ENCODE assay signal across 8 cellular contexts in the genomic region with DNA sequence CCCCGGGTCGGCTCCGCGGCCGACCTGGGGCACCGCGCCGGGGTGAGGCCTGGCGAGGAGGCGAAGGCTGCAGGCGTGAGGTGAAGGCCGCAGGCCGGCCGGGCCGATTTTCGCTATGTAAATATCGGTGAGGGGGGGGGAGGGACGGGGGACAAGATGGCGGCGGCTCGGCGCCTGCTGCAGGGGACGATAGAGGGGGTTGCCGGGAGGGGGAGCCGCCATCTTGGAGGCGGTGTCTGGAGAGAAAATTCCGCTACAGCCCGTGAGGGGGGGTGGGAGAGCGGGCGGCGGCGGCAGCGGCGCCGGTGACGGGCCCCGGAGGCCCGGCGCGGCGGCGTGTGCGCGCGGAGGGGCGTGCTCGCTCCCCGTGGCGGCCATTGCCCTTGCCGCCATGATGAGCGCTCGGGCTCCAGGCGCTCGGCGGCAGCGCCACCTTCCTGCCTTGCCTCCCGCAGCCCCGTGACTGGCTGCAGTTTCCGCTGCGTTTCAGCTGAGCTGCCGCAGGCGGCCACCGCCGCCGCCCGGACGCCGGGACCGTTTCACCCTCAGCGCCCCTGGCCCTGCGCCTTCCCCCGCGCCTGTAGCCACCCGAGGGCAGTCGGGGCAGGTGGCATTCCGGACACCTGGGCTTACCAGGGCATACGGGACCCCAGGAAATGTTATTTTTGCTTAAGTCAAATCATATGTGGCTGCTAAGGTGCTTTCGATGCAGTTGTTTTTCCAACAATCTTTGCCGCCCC. TPM values are rescaled to one million over a fixed set of nuclear protein-coding genes. Genes with fewer than 3 reads are reported as not detected.
DNase-seq lines count a peak whose midpoint lies in the region; ATAC-seq and TF ChIP-seq lines count a peak whose summit lies in the region.

No MANE protein-coding gene starts in this region.

- no peaks in the 10 kb centered on the region for H3K9me2 ChIP-seq in OCI-LY1 (ENCODE audit: low read depth, low read length)

- H3K79me2 ChIP-seq in OCI-LY1 (ENCODE audit: insufficient read depth, low read length), result peaks cover 48% of the 10 kb centered on the region

- H4K20me1 ChIP-seq in OCI-LY1 (ENCODE audit: insufficient read depth, low read length), result no peaks in the 10 kb centered on the region

- H3K9me3 ChIP-seq in HUES48 (ENCODE audit: control insufficient read depth, insufficient read depth, low read length) (no peaks in the 10 kb centered on the region), OCI-LY1 (ENCODE audit: low read length) (no peaks in the 10 kb centered on the region), esophagus (ENCODE audit: control insufficient read depth in 2 of 2, insufficient read depth in 1 of 2, low read depth in 1 of 2, low read length in 1 of 2) (no peaks in the 10 kb centered on the region), muscle layer of duodenum (ENCODE audit: control insufficient read depth in 1 of 2, low read length in 2 of 2) (no peaks in the 10 kb centered on the region)

- ATAC-seq in GM21390 (IDR thresholded peaks at IDR 0.05; ENCODE audit: unreplicated experiment), result peak; percentile 65

- H3K4me2 ChIP-seq in OCI-LY1 (ENCODE audit: low read length), result peak overlapping the region; percentile 72

- H3K27me3 ChIP-seq in HUES48 (ENCODE audit: control insufficient read depth, insufficient read depth, low read length) (no peaks in the 10 kb centered on the region), OCI-LY1 (ENCODE audit: insufficient read depth, low read length) (no peaks in the 10 kb centered on the region), esophagus (ENCODE audit: control insufficient read depth in 1 of 2, insufficient read depth in 2 of 2, low read length in 2 of 2) (no peaks in the 10 kb centered on the region), muscle layer of duodenum (ENCODE audit: low read depth, low read length) (no peaks in the 10 kb centered on the region)

- TF ChIP-seq CTCF in OCI-LY1 (IDR thresholded peaks at IDR 0.05; ENCODE audit: low read length), result peak; percentile 23

- no peaks in the 10 kb centered on the region for H3F3A ChIP-seq in OCI-LY1 (ENCODE audit: insufficient read depth, low read length)

- H3K36me3 ChIP-seq in HUES48 (ENCODE audit: control insufficient read depth, insufficient read depth, low read length) (peaks cover 25% of the 10 kb centered on the region), OCI-LY1 (ENCODE audit: insufficient read depth, low read length) (peaks cover 4% of the 10 kb centered on the region; the same call in 1 of the 2 replicates), esophagus (ENCODE audit: control insufficient read depth in 2 of 2, insufficient read depth in 2 of 2, low read length in 1 of 2) (no peaks in the 10 kb centered on the region), muscle layer of duodenum (ENCODE audit: control insufficient read depth in 1 of 2, insufficient read depth in 2 of 2, low read length in 2 of 2) (peaks cover 0 to 8% of the 10 kb centered on the region in 2 donors)

- H2AFZ ChIP-seq in OCI-LY1 (ENCODE audit: low read length), result no peak overlapping the region

- H3K4me3 ChIP-seq in HUES48 (ENCODE audit: low read depth, low read length) (peak overlapping the region; percentile 86), OCI-LY1 (ENCODE audit: low read depth, low read length, poor library complexity, severe bottlenecking) (peak overlapping the region; percentile 93), esophagus (ENCODE audit: low read depth in 1 of 2, low read length in 2 of 2) (peak overlapping the region; percentile 71 to 94), muscle layer of duodenum (ENCODE audit: low read depth in 1 of 2, low read length in 2 of 2) (peak overlapping the region; percentile 72 to 80)

- no peaks in the 10 kb centered on the region for H3K9me3 Mint-ChIP-seq in activated T-cell treated with anti-CD3 and anti-CD28 coated beads, Interleukin-2, amount 50 U/mL, for 24 hours

- H3K27ac ChIP-seq in HUES48 (ENCODE audit: low read depth, low read length) (peak overlapping the region; percentile 98), OCI-LY1 (ENCODE audit: low read depth, low read length, poor library complexity, severe bottlenecking) (peak overlapping the region; percentile 83), esophagus (ENCODE audit: low read depth in 2 of 2, low read length in 1 of 2) (peak overlapping the region; percentile 99 to 100), muscle layer of duodenum (ENCODE audit: low read length) (peak overlapping the region; percentile 90)

- H3K4me1 Mint-ChIP-seq in activated T-cell treated with anti-CD3 and anti-CD28 coated beads, Interleukin-2, amount 50 U/mL, for 24 hours (ENCODE audit: low read depth), result peaks cover 69% of the 10 kb centered on the region

- peak overlapping the region; percentile 87 for H3K4me3 Mint-ChIP-seq in activated T-cell treated with anti-CD3 and anti-CD28 coated beads, Interleukin-2, amount 50 U/mL, for 24 hours

- WGBS in esophagus, 2 donors, result 0% methylated on average over 22 to 77 of the region's 79 CpGs

- H3K27ac Mint-ChIP-seq in activated T-cell treated with anti-CD3 and anti-CD28 coated beads, Interleukin-2, amount 50 U/mL, for 24 hours, result peak overlapping the region; percentile 88

- H3K36me3 Mint-ChIP-seq in activated T-cell treated with anti-CD3 and anti-CD28 coated beads, Interleukin-2, amount 50 U/mL, for 24 hours (ENCODE audit: low read depth), result peaks cover 50% of the 10 kb centered on the region

- H3K27me3 Mint-ChIP-seq in activated T-cell treated with anti-CD3 and anti-CD28 coated beads, Interleukin-2, amount 50 U/mL, for 24 hours, result no peaks in the 10 kb centered on the region

- H3K9ac ChIP-seq in HUES48 (ENCODE audit: low read depth, low read length) (peak overlapping the region; percentile 96), OCI-LY1 (ENCODE audit: low read length) (peak overlapping the region; percentile 92)

- DNase-seq in DMS114 treated with DMSO at 0.1 percent for 48 hours (lab: John Stamatoyannopoulos, UW; ENCODE audit: unreplicated experiment), result peak; percentile 77
- peak; percentile 92 for DNase-seq in activated T-cell treated with anti-CD3 and anti-CD28 coated beads, Interleukin-2, amount 50 U/mL, for 24 hours
- peak; percentile 62 to 91 for DNase-seq in stimulated activated CD8-positive, alpha-beta memory T cell treated with anti-CD3 and anti-CD28 coated beads, Interleukin-7, amount 100 ng/mL, for 4 hours (ENCODE audit: low read depth in 2 of 2)

- H3K4me1 ChIP-seq in HUES48 (ENCODE audit: control insufficient read depth, insufficient read depth, low read length) (peaks cover 52% of the 10 kb centered on the region), OCI-LY1 (ENCODE audit: insufficient read depth, low read length, severe bottlenecking) (peaks cover 56% of the 10 kb centered on the region), esophagus (ENCODE audit: control insufficient read depth in 2 of 2, insufficient read depth in 2 of 2, low read length in 1 of 2) (peaks cover 3% of the 10 kb centered on the region in 2 donors), muscle layer of duodenum (ENCODE audit: control insufficient read depth in 1 of 2, insufficient read depth in 2 of 2, low read length in 2 of 2) (peaks cover 13 to 14% of the 10 kb centered on the region in 2 donors)

RNA-seq across cellular contexts. Expression of gene ZFX, which starts 0.7 kb away (rescaled TPM):
- polyA plus RNA-seq in esophagus, result 1 to 10 TPM; 4.0 to 5.2 TPM

Comparison
In these comparisons a context has a peak if more than half of its experiments do, and no peak if none do; other contexts are left out.
1. Peak in every context shown above with its lines: DNase-seq, ATAC-seq, H3K4me3 ChIP-seq and H3K27ac ChIP-seq.